ENCODE assay signal across 9 cellular contexts in genomic region chr5:147404706-147405105, GRCh38.
A peak's percentile ranks its signal among the peaks of the same experiment; 100 is the strongest.
DNase-seq lines count a peak whose midpoint lies in the region; ATAC-seq and TF ChIP-seq lines count a peak whose summit lies in the region.
"Had no signal": no experiment of that assay in that cellular context is flagged by ENCODE, and none has a peak within 500 bp of the region (broad histone marks: within the 10 kb centered on the region; RNA-seq: fewer than 3 reads in every experiment).

No MANE protein-coding gene starts in this region.

- peaks cover 8 to 26% of the 10 kb centered on the region in 2 donors for H3K4me1 ChIP-seq in lung (ENCODE audit: control insufficient read depth in 2 of 2, insufficient read depth in 2 of 2, low read length in 2 of 2)

- no peak for ATAC-seq in lung (ENCODE audit: insufficient read depth, low FRiP score)

- no peak for TF ChIP-seq CTCF in Calu3 (IDR thresholded peaks at IDR 0.05; ENCODE audit: unreplicated experiment)
- TF ChIP-seq CTCF in lung (IDR thresholded peaks at IDR 0.05; ENCODE audit: control extremely low read depth, extremely low read depth) = no peak
- no peak for TF ChIP-seq CTCF in GM10248 (IDR thresholded peaks at IDR 0.05; ENCODE audit: control extremely low read depth, extremely low read depth, low read depth, missing control alignments)

- BruUV-seq in Calu3 (replicated peaks; lab: Mats Ljungman, UMichigan) = no TSS peak

- no peak overlapping the region for H3K4me3 ChIP-seq in lung

- H3K27me3 ChIP-seq in lung (ENCODE audit: control insufficient read depth, insufficient read depth) = no peaks in the 10 kb centered on the region

- 91 to 100% methylated on average over 1 of the region's 1 CpG for WGBS in lung, 2 donors

- H3K36me3 Mint-ChIP-seq in Calu3 (ENCODE audit: insufficient read depth, unreplicated experiment) = peaks cover 6% of the 10 kb centered on the region
- H3K36me3 Mint-ChIP-seq in activated naive CD8-positive, alpha-beta T cell treated with anti-CD3 and anti-CD28 coated beads for 36 hours = no peaks in the 10 kb centered on the region

- no peak overlapping the region for H3K4me3 Mint-ChIP-seq in Calu3 (ENCODE audit: low read depth, unreplicated experiment)
- no peak overlapping the region for H3K4me3 Mint-ChIP-seq in activated naive CD8-positive, alpha-beta T cell treated with anti-CD3 and anti-CD28 coated beads for 36 hours

- POLR2A ChIA-PET in GM10248 (lab: Yijun Ruan, JAX) = no interaction called here

- peaks cover 0 to 7% of the 10 kb centered on the region in 2 donors for H3K36me3 ChIP-seq in lung (ENCODE audit: control insufficient read depth in 2 of 2, insufficient read depth in 2 of 2, low read length in 2 of 2)

- intact Hi-C loops in Calu3 (cut with micrococcal nuclease; ENCODE audit: unreplicated experiment) = loop anchor here (5.0 kb wide), 1 partner anchor 173 kb away; no protein-coding TSS in a partner anchor

- H3K27me3 Mint-ChIP-seq in Calu3 (ENCODE audit: unreplicated experiment) = no peaks in the 10 kb centered on the region
- H3K27me3 Mint-ChIP-seq in activated naive CD8-positive, alpha-beta T cell treated with anti-CD3 and anti-CD28 coated beads for 36 hours = no peaks in the 10 kb centered on the region

- peak overlapping the region; percentile 91 to 93 for H3K27ac ChIP-seq in lung (ENCODE audit: low read depth in 1 of 2, low read length in 1 of 2)

- peaks cover 17% of the 10 kb centered on the region for H3K4me1 Mint-ChIP-seq in Calu3 (ENCODE audit: low read depth, unreplicated experiment)
- H3K4me1 Mint-ChIP-seq in activated naive CD8-positive, alpha-beta T cell treated with anti-CD3 and anti-CD28 coated beads for 36 hours = no peaks in the 10 kb centered on the region

- CTCF ChIA-PET in Calu3 (lab: Charles Lee) (interaction anchor here (0.8 to 1.4 kb wide), 5 partner anchors 11 to 442 kb away, joined by 3 to 6 read pairs (median 4); no protein-coding TSS in a partner anchor), GM10248 (lab: Yijun Ruan, JAX) (interaction anchor here (1.3 kb wide), 1 partner anchor 174 kb away, joined by 3 read pairs; no protein-coding TSS in a partner anchor)

- no peak for DNase-seq in Calu3
- peak; percentile 23 for DNase-seq in HCEC 1CT
- DNase-seq in M059J (ENCODE audit: low read depth) = peak; percentile 19
- no peak for DNase-seq in lung (ENCODE audit: low spot score)
- DNase-seq in NK-92 treated with Interleukin-12 subunit alpha and Interleukin-12 subunit beta, amount 100 ng/mL, for 24 hours (lab: John Stamatoyannopoulos, UW) = no peak
- DNase-seq in NOMO-1 treated with dmso at 0.1 percent for 144 hours (lab: John Stamatoyannopoulos, UW; ENCODE audit: unreplicated experiment) = no peak
- no peak for DNase-seq in activated naive CD8-positive, alpha-beta T cell treated with anti-CD3 and anti-CD28 coated beads for 36 hours
- DNase-seq in GM10248 (ENCODE audit: extremely low spot score) = no peak
- DNase-seq: stimulated activated CD4-positive, alpha-beta T cell treated with anti-CD3 and anti-CD28 coated beads, Interleukin-15, amount 100 ng/mL, for 24 hours had no signal

- H3K9me3 Mint-ChIP-seq in Calu3 (ENCODE audit: low read depth, unreplicated experiment) = no peaks in the 10 kb centered on the region
- no peaks in the 10 kb centered on the region for H3K9me3 Mint-ChIP-seq in activated naive CD8-positive, alpha-beta T cell treated with anti-CD3 and anti-CD28 coated beads for 36 hours

- peak overlapping the region; percentile 89 for H3K27ac Mint-ChIP-seq in Calu3 (ENCODE audit: unreplicated experiment)
- H3K27ac Mint-ChIP-seq in activated naive CD8-positive, alpha-beta T cell treated with anti-CD3 and anti-CD28 coated beads for 36 hours = no peak overlapping the region

- no peaks in the 10 kb centered on the region for H3K9me3 ChIP-seq in lung (ENCODE audit: control insufficient read depth in 2 of 2, insufficient read depth in 1 of 2, low read length in 1 of 2)

Comparison
In these comparisons a context has a peak if more than half of its experiments do, and no peak if none do; other contexts are left out.
1. DNase-seq: peak in HCEC 1CT (single experiment) and M059J (single experiment); none in Calu3 (single experiment), lung (single experiment), NK-92 treated with Interleukin-12 subunit alpha and Interleukin-12 subunit beta, amount 100 ng/mL, for 24 hours (single experiment), NOMO-1 treated with dmso at 0.1 percent for 144 hours (single experiment), activated naive CD8-positive, alpha-beta T cell treated with anti-CD3 and anti-CD28 coated beads for 36 hours (single experiment) and GM10248 (single experiment).